ENCODE assay signal across 10 cellular contexts in the genomic region with DNA sequence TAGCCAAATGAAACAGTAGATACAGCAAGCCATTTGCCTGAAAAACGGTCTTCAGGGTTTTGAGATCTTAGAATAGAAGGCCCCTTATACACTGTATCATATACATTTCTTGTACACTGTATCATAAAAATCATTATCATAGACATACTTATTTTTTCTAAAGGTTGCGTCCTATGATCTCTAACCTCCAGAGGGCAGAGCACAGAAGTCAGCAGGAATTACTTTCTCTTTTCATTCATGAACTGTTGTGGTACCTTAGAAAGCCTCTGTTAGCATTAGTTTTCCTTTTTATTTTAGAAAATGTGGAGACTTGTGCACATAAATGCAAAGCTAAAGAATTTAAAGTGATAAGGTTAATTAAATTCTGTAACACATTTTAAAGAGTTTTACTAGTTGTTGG.
A peak's percentile ranks its signal among the peaks of the same experiment; 100 is the strongest.
DNase-seq lines count a peak whose midpoint lies in the region; ATAC-seq and TF ChIP-seq lines count a peak whose summit lies in the region.
"Had no signal": no experiment of that assay in that cellular context is flagged by ENCODE, and none has a peak within 500 bp of the region (broad histone marks: within the 10 kb centered on the region; RNA-seq: fewer than 3 reads in every experiment).

No MANE protein-coding gene starts in this region.

- H3K27ac Mint-ChIP-seq in WTC11 = no peak overlapping the region

- no peaks in the 10 kb centered on the region for H3K36me3 Mint-ChIP-seq in WTC11

- H3K4me1 Mint-ChIP-seq in WTC11 = peaks cover 7% of the 10 kb centered on the region

- no peaks in the 10 kb centered on the region for H3K27me3 Mint-ChIP-seq in WTC11 (ENCODE audit: low read depth)

- no peaks in the 10 kb centered on the region for H3K27me3 ChIP-seq in GM06990 (replicated peaks; ENCODE audit: control insufficient read depth, insufficient read depth, low read length)

- ATAC-seq in GM19467 (IDR thresholded peaks at IDR 0.05; ENCODE audit: unreplicated experiment) (peak; percentile 68), GM19328 (IDR thresholded peaks at IDR 0.05; ENCODE audit: unreplicated experiment) (no peak), WTC11 (no peak)

- H3K36me3 ChIP-seq in GM06990 (ENCODE audit: control insufficient read depth, insufficient read depth, low read length) = peaks cover 2% of the 10 kb centered on the region
- H3K36me3 ChIP-seq: WERI-Rb-1 had no signal

- intact Hi-C loops in posterior cingulate gyrus (cut with DNase I) = no loop called here

- H3K9me3 Mint-ChIP-seq in WTC11 = no peaks in the 10 kb centered on the region

- H3K4me3 Mint-ChIP-seq in WTC11 = no peak overlapping the region

- POLR2A ChIA-PET in WTC11 (lab: Charles Lee) = no interaction called here

- peak; percentile 29 for TF ChIP-seq CTCF in GM06990 (IDR thresholded peaks at IDR 0.05; ENCODE audit: insufficient read depth, low read length, poor library complexity, severe bottlenecking)
- peak; percentile 24 for TF ChIP-seq CTCF in fibroblast of mammary gland (conservative IDR thresholded peaks at IDR 0.05; ENCODE audit: control insufficient read depth, insufficient read depth, low read depth, low read length)
- no peak for TF ChIP-seq CTCF in WTC11 (IDR thresholded peaks at IDR 0.05)

- CTCF ChIA-PET in WTC11 (lab: Charles Lee) = interaction anchor here (1.2 kb wide), 1 partner anchor 89 kb away, joined by 4 read pairs; no protein-coding TSS in a partner anchor

- DNase-seq in GM06990 (ENCODE audit: extremely low read depth, insufficient read length) (no peak), HT-29 (ENCODE audit: low spot score) (peak; percentile 12), fibroblast of mammary gland (ENCODE audit: low read depth) (peak; percentile 18), activated T-cell treated with anti-CD3 and anti-CD28 coated beads for 4 hours (no peak), WTC11 (ENCODE audit: low spot score) (no peak), posterior cingulate gyrus (no peak)
- DNase-seq: stimulated activated CD4-positive, alpha-beta T cell treated with anti-CD3 and anti-CD28 coated beads, Interleukin-4, amount 100 ng/mL, for 24 hours; WERI-Rb-1 had no signal

- H3K4me3 ChIP-seq in GM06990 (replicated peaks; ENCODE audit: low read depth, low read length) (no peak overlapping the region), fibroblast of mammary gland (ENCODE audit: control insufficient read depth, low read depth, low read length) (no peak overlapping the region)

TF ChIP-seq in WTC11, 78 proteins besides CTCF, POLR2A, EP300 and RAD21:
- TF ChIP-seq, protein P1, sequence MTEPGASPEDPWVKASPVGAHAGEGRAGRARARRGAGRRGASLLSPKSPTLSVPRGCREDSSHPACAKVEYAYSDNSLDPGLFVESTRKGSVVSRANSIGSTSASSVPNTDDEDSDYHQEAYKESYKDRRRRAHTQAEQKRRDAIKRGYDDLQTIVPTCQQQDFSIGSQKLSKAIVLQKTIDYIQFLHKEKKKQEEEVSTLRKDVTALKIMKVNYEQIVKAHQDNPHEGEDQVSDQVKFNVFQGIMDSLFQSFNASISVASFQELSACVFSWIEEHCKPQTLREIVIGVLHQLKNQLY (CRISPR knock-in tag; IDR thresholded peaks at IDR 0.05) = no peak
- no peak for TF ChIP-seq TEAD1 (CRISPR knock-in tag; IDR thresholded peaks at IDR 0.05)
- TF ChIP-seq FOXK1 (CRISPR knock-in tag; IDR thresholded peaks at IDR 0.05) = no peak
- no peak for TF ChIP-seq ZNF232 (CRISPR knock-in tag; IDR thresholded peaks at IDR 0.05)
- no peak for TF ChIP-seq GABPB1 (CRISPR knock-in tag; IDR thresholded peaks at IDR 0.05)
- TF ChIP-seq, protein P2, sequence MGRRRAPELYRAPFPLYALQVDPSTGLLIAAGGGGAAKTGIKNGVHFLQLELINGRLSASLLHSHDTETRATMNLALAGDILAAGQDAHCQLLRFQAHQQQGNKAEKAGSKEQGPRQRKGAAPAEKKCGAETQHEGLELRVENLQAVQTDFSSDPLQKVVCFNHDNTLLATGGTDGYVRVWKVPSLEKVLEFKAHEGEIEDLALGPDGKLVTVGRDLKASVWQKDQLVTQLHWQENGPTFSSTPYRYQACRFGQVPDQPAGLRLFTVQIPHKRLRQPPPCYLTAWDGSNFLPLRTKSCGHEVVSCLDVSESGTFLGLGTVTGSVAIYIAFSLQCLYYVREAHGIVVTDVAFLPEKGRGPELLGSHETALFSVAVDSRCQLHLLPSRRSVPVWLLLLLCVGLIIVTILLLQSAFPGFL (CRISPR knock-in tag; IDR thresholded peaks at IDR 0.05; ENCODE audit: borderline replicate concordance) = no peak
- no peak for TF ChIP-seq KAT7 (CRISPR knock-in tag; IDR thresholded peaks at IDR 0.05; ENCODE audit: borderline replicate concordance)
- TF ChIP-seq, protein P3, sequence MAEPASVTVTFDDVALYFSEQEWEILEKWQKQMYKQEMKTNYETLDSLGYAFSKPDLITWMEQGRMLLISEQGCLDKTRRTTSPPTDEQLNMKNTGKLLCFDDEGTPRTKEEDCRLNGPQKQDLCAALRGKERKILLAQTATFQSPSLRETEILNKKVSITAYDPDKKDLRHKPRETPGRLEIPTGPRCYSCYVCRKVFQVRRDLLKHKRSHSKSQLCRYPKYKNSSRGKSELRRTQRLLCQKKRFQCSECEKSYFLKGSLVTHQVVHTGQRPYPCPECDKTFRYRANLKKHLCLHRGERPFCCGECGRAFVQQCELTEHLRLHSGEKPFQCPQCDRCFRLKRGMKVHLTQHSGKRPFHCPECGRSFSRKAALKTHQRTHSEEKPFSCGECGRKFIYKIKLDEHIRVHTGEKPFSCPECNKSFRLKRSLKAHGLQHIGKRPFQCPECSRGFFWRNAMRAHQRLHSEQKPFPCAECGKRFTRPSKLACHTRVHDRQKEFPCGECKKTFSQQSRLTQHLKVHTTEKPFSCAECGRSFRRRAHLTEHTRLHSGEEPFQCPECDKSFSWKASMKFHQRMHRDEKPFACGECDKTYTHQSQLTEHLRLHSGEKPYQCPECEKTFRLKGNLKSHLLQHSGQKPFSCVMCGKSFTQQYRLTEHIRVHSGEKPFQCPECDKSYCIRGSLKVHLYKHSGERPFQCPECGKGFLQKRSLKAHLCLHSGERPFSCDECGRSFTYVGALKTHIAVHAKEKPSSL (CRISPR knock-in tag; conservative IDR thresholded peaks at IDR 0.05) = no peak
- TF ChIP-seq, protein P4, sequence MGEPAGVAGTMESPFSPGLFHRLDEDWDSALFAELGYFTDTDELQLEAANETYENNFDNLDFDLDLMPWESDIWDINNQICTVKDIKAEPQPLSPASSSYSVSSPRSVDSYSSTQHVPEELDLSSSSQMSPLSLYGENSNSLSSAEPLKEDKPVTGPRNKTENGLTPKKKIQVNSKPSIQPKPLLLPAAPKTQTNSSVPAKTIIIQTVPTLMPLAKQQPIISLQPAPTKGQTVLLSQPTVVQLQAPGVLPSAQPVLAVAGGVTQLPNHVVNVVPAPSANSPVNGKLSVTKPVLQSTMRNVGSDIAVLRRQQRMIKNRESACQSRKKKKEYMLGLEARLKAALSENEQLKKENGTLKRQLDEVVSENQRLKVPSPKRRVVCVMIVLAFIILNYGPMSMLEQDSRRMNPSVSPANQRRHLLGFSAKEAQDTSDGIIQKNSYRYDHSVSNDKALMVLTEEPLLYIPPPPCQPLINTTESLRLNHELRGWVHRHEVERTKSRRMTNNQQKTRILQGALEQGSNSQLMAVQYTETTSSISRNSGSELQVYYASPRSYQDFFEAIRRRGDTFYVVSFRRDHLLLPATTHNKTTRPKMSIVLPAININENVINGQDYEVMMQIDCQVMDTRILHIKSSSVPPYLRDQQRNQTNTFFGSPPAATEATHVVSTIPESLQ (CRISPR knock-in tag; IDR thresholded peaks at IDR 0.05) = no peak
- TF ChIP-seq PRRX2 (CRISPR knock-in tag; IDR thresholded peaks at IDR 0.05) = no peak

Comparison
In these comparisons a context has a peak if more than half of its experiments do, and no peak if none do; other contexts are left out.
1. DNase-seq: peak in HT-29 (single experiment) and fibroblast of mammary gland (single experiment); none in GM06990 (single experiment), activated T-cell treated with anti-CD3 and anti-CD28 coated beads for 4 hours (single experiment), WTC11 (single experiment) and posterior cingulate gyrus (0 of 10).